In genomic region chr7:16644624-16644986, GRCh38 we compare ENCODE assay signal across 8 cellular contexts. TPM values are rescaled to one million over a fixed set of nuclear protein-coding genes. Genes with fewer than 3 reads are reported as not detected.
DNase-seq lines count a peak whose midpoint lies in the region; ATAC-seq and TF ChIP-seq lines count a peak whose summit lies in the region.

No MANE protein-coding gene starts in this region.

- peak overlapping the region; percentile 85 for H3K4me2 ChIP-seq in Loucy (ENCODE audit: low read depth, low read length, poor library complexity, severe bottlenecking)

- peak overlapping the region; percentile 76 to 99 (median 91) for H3K27ac Mint-ChIP-seq in CD4-positive, alpha-beta memory T cell
- peak overlapping the region; percentile 79 for H3K27ac Mint-ChIP-seq in activated B cell treated with CpG ODN at 0.5 μM for 24 hours

- H3K4me3 ChIP-seq in CD4-positive, alpha-beta memory T cell (ENCODE audit: low read length in 2 of 2), result peak overlapping the region; percentile 89 to 96
- H3K4me3 ChIP-seq in Loucy (ENCODE audit: low read length, poor library complexity, severe bottlenecking), result peak overlapping the region; percentile 84
- peak overlapping the region; percentile 78 to 85 for H3K4me3 ChIP-seq in left lung

- TF ChIP-seq CTCF in Loucy (conservative IDR thresholded peaks at IDR 0.05; ENCODE audit: low read length) (no peak), activated B cell treated with CpG ODN at 0.5 μM for 24 hours (IDR thresholded peaks at IDR 0.05) (no peak), left lung (IDR thresholded peaks at IDR 0.05) (no peak)

- no peaks in the 10 kb centered on the region for H3K9me3 Mint-ChIP-seq in CD4-positive, alpha-beta memory T cell
- no peaks in the 10 kb centered on the region for H3K9me3 Mint-ChIP-seq in activated B cell treated with CpG ODN at 0.5 μM for 24 hours

- H3K9ac ChIP-seq in Loucy (ENCODE audit: low read depth, low read length, poor library complexity, severe bottlenecking), result peak overlapping the region; percentile 85

- CTCF ChIA-PET in CD4-positive, alpha-beta memory T cell (lab: Charles Lee; ENCODE audit: partially characterized antibody), result interaction anchor here (0.5 to 1.6 kb wide), 2 partner anchors 8 to 12 kb away, joined by 3 to 4 read pairs; no protein-coding TSS in a partner anchor
- CTCF ChIA-PET in activated B cell treated with CpG ODN at 0.5 μM for 24 hours (lab: Charles Lee), result no interaction called here

- H3K4me3 Mint-ChIP-seq in CD4-positive, alpha-beta memory T cell, result peak overlapping the region; percentile 97 to 100 (median 100)
- H3K4me3 Mint-ChIP-seq in activated B cell treated with CpG ODN at 0.5 μM for 24 hours, result peak overlapping the region; percentile 99

- intact Hi-C loops in CD4-positive, alpha-beta memory T cell (cut with micrococcal nuclease), result loop anchor here (10.0 kb wide), 1 partner anchor 590 kb away; no protein-coding TSS in a partner anchor
- intact Hi-C loops in activated B cell treated with CpG ODN at 0.5 μM for 24 hours (cut with micrococcal nuclease) (no loop called here), left lung (cut with DNase I) (no loop called here)

- H2AFZ ChIP-seq in Loucy (ENCODE audit: low read length), result peak overlapping the region; percentile 90

- peak; percentile 49 to 78 (median 53) for DNase-seq in CD4-positive, alpha-beta memory T cell
- DNase-seq in activated B cell treated with CpG ODN at 0.5 μM for 24 hours (peak; percentile 50), caudate nucleus (lab: John Stamatoyannopoulos, UW) (peak in 30 of 61 donors; percentile 13 to 76 (median 41)), left lung (peak; percentile 74 to 86), NCI-H1092 (lab: John Stamatoyannopoulos, UW) (no peak)
- DNase-seq in stimulated activated CD4-positive, alpha-beta T cell treated with anti-CD3 and anti-CD28 coated beads, TNF-alpha, amount 100 ng/mL, for 24 hours (ENCODE audit: low read depth in 3 of 3), result peak; percentile 16 to 52 (median 31)

- H3K36me3 ChIP-seq in CD4-positive, alpha-beta memory T cell (ENCODE audit: insufficient read depth, low read length), result no peaks in the 10 kb centered on the region
- H3K36me3 ChIP-seq in Loucy (ENCODE audit: insufficient read depth, low read length) (no peaks in the 10 kb centered on the region), left lung (no peaks in the 10 kb centered on the region)

- no peaks in the 10 kb centered on the region for H3K27me3 Mint-ChIP-seq in CD4-positive, alpha-beta memory T cell
- no peaks in the 10 kb centered on the region for H3K27me3 Mint-ChIP-seq in activated B cell treated with CpG ODN at 0.5 μM for 24 hours

- no peaks in the 10 kb centered on the region for H3F3A ChIP-seq in Loucy (ENCODE audit: low read depth)

- H4K20me1 ChIP-seq in Loucy (ENCODE audit: insufficient read depth, low read length, poor library complexity, severe bottlenecking), result peaks cover 42% of the 10 kb centered on the region

- H3K27me3 ChIP-seq in CD4-positive, alpha-beta memory T cell (ENCODE audit: insufficient read depth, low read length), result no peaks in the 10 kb centered on the region
- H3K27me3 ChIP-seq in Loucy (ENCODE audit: insufficient read depth, low read length, poor library complexity, severe bottlenecking) (no peaks in the 10 kb centered on the region), left lung (no peaks in the 10 kb centered on the region)

- peaks cover 3 to 22% of the 10 kb centered on the region in 2 donors for H3K36me3 Mint-ChIP-seq in CD4-positive, alpha-beta memory T cell
- H3K36me3 Mint-ChIP-seq in activated B cell treated with CpG ODN at 0.5 μM for 24 hours (ENCODE audit: low read depth), result peaks cover 12% of the 10 kb centered on the region

- no peaks in the 10 kb centered on the region for H3K9me3 ChIP-seq in CD4-positive, alpha-beta memory T cell (ENCODE audit: control insufficient read depth in 1 of 2, low read length in 2 of 2)
- H3K9me3 ChIP-seq in Loucy (ENCODE audit: insufficient read depth, low read depth, low read length) (no peaks in the 10 kb centered on the region), left lung (no peaks in the 10 kb centered on the region)

- peaks cover 67% of the 10 kb centered on the region for H3K79me2 ChIP-seq in Loucy (ENCODE audit: insufficient read depth, low read length)

- POLR2A ChIA-PET in CD4-positive, alpha-beta memory T cell (lab: Charles Lee; ENCODE audit: partially characterized antibody), result interaction anchor here (0.9 to 2.6 kb wide), 3 partner anchors 23 to 224 kb away, joined by 3 to 21 read pairs (median 5); partner anchors contain the start of gene CRPPA
- POLR2A ChIA-PET in activated B cell treated with CpG ODN at 0.5 μM for 24 hours (lab: Charles Lee), result interaction anchor here (2.3 kb wide), 1 partner anchor 224 kb away, joined by 30 read pairs; the partner anchor contains the start of gene CRPPA

- H3K4me1 Mint-ChIP-seq in CD4-positive, alpha-beta memory T cell, result peaks cover 39 to 64% (median 48%) of the 10 kb centered on the region in 4 donors
- H3K4me1 Mint-ChIP-seq in activated B cell treated with CpG ODN at 0.5 μM for 24 hours, result peaks cover 53% of the 10 kb centered on the region

- peaks cover 49% of the 10 kb centered on the region for H3K4me1 ChIP-seq in CD4-positive, alpha-beta memory T cell (ENCODE audit: insufficient read depth, low read length)
- peaks cover 63% of the 10 kb centered on the region for H3K4me1 ChIP-seq in Loucy (ENCODE audit: insufficient read depth, low read length, poor library complexity, severe bottlenecking)
- peaks cover 9 to 43% of the 10 kb centered on the region in 2 donors for H3K4me1 ChIP-seq in left lung

- peak; percentile 18 for ATAC-seq in activated B cell treated with CpG ODN at 0.5 μM for 24 hours (ENCODE audit: low read depth)
- ATAC-seq in left lung, result peak; percentile 20
- no peak for ATAC-seq in HG02884 (IDR thresholded peaks at IDR 0.05; ENCODE audit: unreplicated experiment)

- peak overlapping the region; percentile 74 for H3K27ac ChIP-seq in CD4-positive, alpha-beta memory T cell (ENCODE audit: low read depth, low read length)
- peak overlapping the region; percentile 100 for H3K27ac ChIP-seq in caudate nucleus (ENCODE audit: low read depth, low read length)
- peak overlapping the region; percentile 92 to 94 for H3K27ac ChIP-seq in left lung

- H3K9me2 ChIP-seq in Loucy (replicated peaks; ENCODE audit: low read depth, low read length), result no peaks in the 10 kb centered on the region

RNA-seq across cellular contexts. Expression of gene ANKMY2, which starts 0.9 kb away (rescaled TPM):
- total RNA-seq in CD4-positive, alpha-beta memory T cell, result 10 to 100 TPM; 13.6 to 20.3 TPM
- polyA plus RNA-seq in CD4-positive, alpha-beta memory T cell, result 10 to 100 TPM; 14.9 to 21.4 TPM
- total RNA-seq in activated B cell treated with CpG ODN at 0.5 μM for 24 hours (9.4 and 11.3 TPM in 2 replicates), left lung (10 to 100 TPM; 11.8 to 12.2 TPM)

RNA-seq across cellular contexts. Expression of gene BZW2, which starts 1.4 kb away (rescaled TPM):
- 10 to 100 TPM; 18.6 to 18.7 TPM for total RNA-seq in CD4-positive, alpha-beta memory T cell
- 10 to 100 TPM; 48.4 to 58.7 TPM for polyA plus RNA-seq in CD4-positive, alpha-beta memory T cell
- total RNA-seq in activated B cell treated with CpG ODN at 0.5 μM for 24 hours, result 47.2 and 48.2 TPM in 2 replicates
- 10 to 100 TPM; 39.7 to 50.8 TPM for total RNA-seq in left lung
